In the genomic region with DNA sequence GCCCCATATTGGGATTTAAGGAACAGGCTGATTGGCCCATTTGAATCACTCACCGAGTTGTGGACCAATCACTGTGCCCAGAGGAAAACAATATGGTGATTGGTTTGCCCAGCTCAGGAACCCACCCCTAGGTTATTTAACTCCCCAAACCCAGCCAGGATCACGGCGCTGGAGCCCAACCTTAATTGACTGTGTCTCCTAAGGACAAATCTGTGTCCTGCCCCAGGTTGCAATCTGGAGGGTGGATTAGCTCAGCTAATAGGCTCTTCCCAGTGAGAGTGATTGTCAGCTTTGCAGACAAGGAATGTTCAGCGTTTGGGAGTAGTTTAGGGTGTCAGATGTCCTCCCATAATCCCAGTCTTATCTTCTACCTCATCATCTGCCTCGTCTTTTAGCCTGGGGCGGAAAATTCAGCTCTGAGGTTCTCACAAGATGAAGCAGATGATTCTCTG, we compare ENCODE assay signal across 1 cellular context.
TF ChIP-seq lines count a peak whose summit lies in the region.

No MANE protein-coding gene starts in this region.

TF ChIP-seq in IMR-90, 13 proteins besides CTCF, POLR2A, EP300 and RAD21:
- TF ChIP-seq, protein P1, sequence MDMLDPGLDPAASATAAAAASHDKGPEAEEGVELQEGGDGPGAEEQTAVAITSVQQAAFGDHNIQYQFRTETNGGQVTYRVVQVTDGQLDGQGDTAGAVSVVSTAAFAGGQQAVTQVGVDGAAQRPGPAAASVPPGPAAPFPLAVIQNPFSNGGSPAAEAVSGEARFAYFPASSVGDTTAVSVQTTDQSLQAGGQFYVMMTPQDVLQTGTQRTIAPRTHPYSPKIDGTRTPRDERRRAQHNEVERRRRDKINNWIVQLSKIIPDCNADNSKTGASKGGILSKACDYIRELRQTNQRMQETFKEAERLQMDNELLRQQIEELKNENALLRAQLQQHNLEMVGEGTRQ (IDR thresholded peaks at IDR 0.05; ENCODE audit: low read depth, low read length), result no peak
- TF ChIP-seq SMC3 (IDR thresholded peaks at IDR 0.05; ENCODE audit: low read depth, low read length), result no peak
